15 cellular contexts compared by ENCODE assay signal in genomic region chr3:50250514-50250913, GRCh38. TPM values are rescaled to one million over a fixed set of nuclear protein-coding genes. Genes with fewer than 3 reads are reported as not detected.
A peak's percentile ranks its signal among the peaks of the same experiment; 100 is the strongest.
DNase-seq lines count a peak whose midpoint lies in the region; ATAC-seq and TF ChIP-seq lines count a peak whose summit lies in the region.
"Had no signal": no experiment of that assay in that cellular context is flagged by ENCODE, and none has a peak within 500 bp of the region (broad histone marks: within the 10 kb centered on the region; RNA-seq: fewer than 3 reads in every experiment).

No MANE protein-coding gene starts in this region.

- H3K4me1 ChIP-seq in PC-3 (ENCODE audit: insufficient read depth, low read length) (peaks cover 57% of the 10 kb centered on the region), skeletal muscle tissue (ENCODE audit: control insufficient read depth in 3 of 3, insufficient read depth in 3 of 3, low read length in 3 of 3) (peaks cover 75 to 90% (median 89%) of the 10 kb centered on the region in 3 donors)

- H3K79me2 ChIP-seq in PC-3 (ENCODE audit: low read length) = peaks cover 71% of the 10 kb centered on the region

- no peak overlapping the region for H3K4me2 ChIP-seq in PC-3 (ENCODE audit: low read length)

- 0 out of 2 replicates have a peak, but pooled peaks cover 7% of the 10 kb centered on the region for H4K20me1 ChIP-seq in PC-3 (ENCODE audit: low read length)

- no peaks in the 10 kb centered on the region for H3K9me2 ChIP-seq in PC-3 (replicated peaks; ENCODE audit: low read length)

- no peak for TF ChIP-seq CTCF in CD4-positive, alpha-beta T cell (IDR thresholded peaks at IDR 0.05)
- no peak for TF ChIP-seq CTCF in PC-3 (conservative IDR thresholded peaks at IDR 0.05; ENCODE audit: low read depth, low read length)

- no TSS peak for BruUV-seq in PC-3 (replicated peaks; lab: Mats Ljungman, UMichigan)

- no peaks in the 10 kb centered on the region for H3K9me3 ChIP-seq in CD4-positive, alpha-beta T cell (ENCODE audit: control insufficient read depth, low read length)
- H3K9me3 ChIP-seq in PC-3 (ENCODE audit: low read length) (no peaks in the 10 kb centered on the region), skeletal muscle tissue (ENCODE audit: control insufficient read depth in 3 of 3, low read length in 3 of 3) (no peaks in the 10 kb centered on the region)

- no peak overlapping the region for H3K9ac ChIP-seq in PC-3 (ENCODE audit: low read length)
- peak overlapping the region in 2 of 3 donors; percentile 25 to 51 for H3K9ac ChIP-seq in skeletal muscle tissue (ENCODE audit: low read depth in 1 of 3, low read length in 3 of 3)

- H3K4me1 Mint-ChIP-seq in CD4-positive, alpha-beta T cell (ENCODE audit: low read depth) = peaks cover 50% of the 10 kb centered on the region
- H3K4me1 Mint-ChIP-seq in effector memory CD8-positive, alpha-beta T cell (ENCODE audit: low read depth in 2 of 2) = peaks cover 44 to 56% of the 10 kb centered on the region in 2 donors

- CTCF ChIA-PET in CD4-positive, alpha-beta T cell (lab: Charles Lee) = interaction anchor here (1.5 to 3.2 kb wide), 2 partner anchors 24 to 56 kb away, joined by 4 to 12 read pairs; no protein-coding TSS in a partner anchor
- CTCF ChIA-PET in PC-3 (lab: Charles Lee) = interaction anchor here (0.6 to 1.4 kb wide), 3 partner anchors 10 to 24 kb away, joined by 3 to 4 read pairs (median 4); partner anchors contain the start of gene GNAI2

- no peaks in the 10 kb centered on the region for H3K27me3 Mint-ChIP-seq in CD4-positive, alpha-beta T cell
- no peaks in the 10 kb centered on the region for H3K27me3 Mint-ChIP-seq in effector memory CD8-positive, alpha-beta T cell

- no peak for DNase-seq in CD4-positive, alpha-beta T cell
- no peak for DNase-seq in PC-3
- DNase-seq in effector memory CD8-positive, alpha-beta T cell = no peak
- no peak for DNase-seq in amygdala (lab: John Stamatoyannopoulos, UW)
- DNase-seq: NCI-H187 treated with DMSO at 0.1 percent for 48 hours had no signal

- intact Hi-C loops in CD4-positive, alpha-beta T cell (cut with DNase I, micrococcal nuclease) = no loop called here
- intact Hi-C loops in PC-3 (cut with micrococcal nuclease) = no loop called here

- H3K36me3 Mint-ChIP-seq in CD4-positive, alpha-beta T cell (ENCODE audit: low read depth) = peaks cover 56% of the 10 kb centered on the region
- peaks cover 58% of the 10 kb centered on the region for H3K36me3 Mint-ChIP-seq in effector memory CD8-positive, alpha-beta T cell (ENCODE audit: insufficient read depth)

- H3K9me3 Mint-ChIP-seq in CD4-positive, alpha-beta T cell = no peaks in the 10 kb centered on the region
- no peaks in the 10 kb centered on the region for H3K9me3 Mint-ChIP-seq in effector memory CD8-positive, alpha-beta T cell

- H3K4me3 ChIP-seq in PC-3 (ENCODE audit: low read length) = no peak overlapping the region
- H3K4me3 ChIP-seq in skeletal muscle tissue (ENCODE audit: low read length in 3 of 3) = no peak overlapping the region

- peak overlapping the region; percentile 0 for H3K4me3 Mint-ChIP-seq in CD4-positive, alpha-beta T cell
- peak overlapping the region; percentile 27 to 57 for H3K4me3 Mint-ChIP-seq in effector memory CD8-positive, alpha-beta T cell

- no peaks in the 10 kb centered on the region for H3K27me3 ChIP-seq in CD4-positive, alpha-beta T cell (ENCODE audit: control insufficient read depth, insufficient read depth, low read length)
- no peaks in the 10 kb centered on the region for H3K27me3 ChIP-seq in PC-3 (ENCODE audit: low read length)
- no peaks in the 10 kb centered on the region for H3K27me3 ChIP-seq in skeletal muscle tissue (ENCODE audit: control insufficient read depth in 3 of 3, insufficient read depth in 3 of 3, low read length in 3 of 3)

- POLR2A ChIA-PET in CD4-positive, alpha-beta T cell (lab: Charles Lee) = no interaction called here
- POLR2A ChIA-PET in PC-3 (lab: Charles Lee; ENCODE audit: unreplicated experiment) = no interaction called here

- H3K27ac ChIP-seq in CD4-positive, alpha-beta T cell (ENCODE audit: low read depth, low read length) = peak overlapping the region; percentile 5
- H3K27ac ChIP-seq in PC-3 (ENCODE audit: low read length) (peak overlapping the region; percentile 58), skeletal muscle tissue (ENCODE audit: low read depth, low read length) (no peak overlapping the region)
- H3K27ac ChIP-seq: C4-2B had no signal

- ATAC-seq in CD4-positive, alpha-beta T cell (ENCODE audit: poor library complexity) = no peak
- ATAC-seq in PC-3 (no peak), HG03139 (IDR thresholded peaks at IDR 0.05; ENCODE audit: unreplicated experiment) (no peak), HG02852 (IDR thresholded peaks at IDR 0.05; ENCODE audit: unreplicated experiment) (no peak), HG03354 (IDR thresholded peaks at IDR 0.05; ENCODE audit: poor library complexity, severe bottlenecking, unreplicated experiment) (no peak)
- no peak for ATAC-seq in effector memory CD8-positive, alpha-beta T cell (replicated peaks)

- peaks cover 5% of the 10 kb centered on the region for H3F3A ChIP-seq in PC-3 (ENCODE audit: low read length, unreplicated experiment)

- H2AFZ ChIP-seq in PC-3 (ENCODE audit: low read length) = no peak overlapping the region

- peak overlapping the region; percentile 37 for H3K27ac Mint-ChIP-seq in CD4-positive, alpha-beta T cell
- H3K27ac Mint-ChIP-seq in effector memory CD8-positive, alpha-beta T cell = peak overlapping the region; percentile 86 to 94

- H3K36me3 ChIP-seq in PC-3 (ENCODE audit: low read depth, low read length) = peaks cover 4% of the 10 kb centered on the region; the same call in 1 of the 2 replicates
- H3K36me3 ChIP-seq in skeletal muscle tissue (ENCODE audit: control insufficient read depth in 3 of 3, insufficient read depth in 3 of 3, low read length in 3 of 3) = peaks cover 3 to 23% (median 15%) of the 10 kb centered on the region in 3 donors

RNA-seq across cellular contexts. Expression of gene GNAI2, which starts 14.5 kb away (rescaled TPM):
- 100 to 1,000 TPM; 204 to 217 TPM for total RNA-seq in CD4-positive, alpha-beta T cell
- total RNA-seq in PC-3 (2014; rRNA removed) (221 and 254 TPM in 2 replicates), skeletal muscle tissue (78.8 TPM)

RNA-seq across cellular contexts. Expression of gene SEMA3B, which starts 18.4 kb away (rescaled TPM):
- total RNA-seq in CD4-positive, alpha-beta T cell = 1 to 10 TPM; 1.9 to 2.0 TPM
- total RNA-seq in PC-3 (2014; rRNA removed) (40.1 and 63.9 TPM in 2 replicates), skeletal muscle tissue (19.8 TPM)

RNA-seq across cellular contexts. Expression of gene LSMEM2, which starts 28.4 kb away (rescaled TPM):
- under 1 TPM in 1 of 2 experiments, not detected in 1; 0.22 TPM for total RNA-seq in CD4-positive, alpha-beta T cell
- total RNA-seq in PC-3 (2014; rRNA removed) = not detected in 2 replicates
- 15.1 TPM for total RNA-seq in skeletal muscle tissue
- total RNA-seq: activated CD8-positive, alpha-beta memory T cell treated with anti-CD3 and anti-CD28 coated beads for 36 hours; dermis microvascular lymphatic vessel endothelial cell; LHCN-M2; renal cortical epithelial cell; RPMI7951 had no signal

RNA-seq across cellular contexts. Expression of gene IFRD2, which starts 41.7 kb away (rescaled TPM):
- total RNA-seq in CD4-positive, alpha-beta T cell = 10 to 100 TPM; 30.0 to 30.4 TPM
- total RNA-seq in PC-3 (2014; rRNA removed) = 223 and 300 TPM in 2 replicates
- 44.9 TPM for total RNA-seq in skeletal muscle tissue

RNA-seq across cellular contexts. Expression of gene SLC38A3, which starts 45.4 kb away (rescaled TPM):
- 1 to 10 TPM; 1.0 to 1.1 TPM for total RNA-seq in CD4-positive, alpha-beta T cell
- 0.17 and 3.3 TPM in 2 replicates for total RNA-seq in PC-3 (2014; rRNA removed)
- 0.52 TPM for total RNA-seq in skeletal muscle tissue
- total RNA-seq: RPMI7951 had no signal

Comparison
In these comparisons a context has a peak if more than half of its experiments do, and no peak if none do; other contexts are left out.
1. RNA of gene LSMEM2, which starts 28.4 kb away (total RNA-seq): 15.1 TPM in skeletal muscle tissue (single experiment); 0.22 TPM in CD4-positive, alpha-beta T cell and not detected in PC-3; every median in the first group is over 10 times any median in the second.